In genomic region chr16:67560827-67561342, GRCh38 we compare ENCODE assay signal across 9 cellular contexts. TPM values are rescaled to one million over a fixed set of nuclear protein-coding genes. Genes with fewer than 3 reads are reported as not detected.
DNase-seq lines count a peak whose midpoint lies in the region; FAIRE-seq and TF ChIP-seq lines count a peak whose summit lies in the region.
"Had no signal": no experiment of that assay in that cellular context is flagged by ENCODE, and none has a peak within 500 bp of the region (broad histone marks: within the 10 kb centered on the region; RNA-seq: fewer than 3 reads in every experiment).

No MANE protein-coding gene starts in this region.

- no peak for TF ChIP-seq CTCF in AG10803 (conservative IDR thresholded peaks at IDR 0.05; ENCODE audit: low read length)
- TF ChIP-seq CTCF in HFFc6 (IDR thresholded peaks at IDR 0.05) = no peak
- no peak for TF ChIP-seq CTCF in ascending aorta (IDR thresholded peaks at IDR 0.05)

- no peaks in the 10 kb centered on the region for H3K36me3 ChIP-seq in ascending aorta
- no peaks in the 10 kb centered on the region for H3K36me3 ChIP-seq in muscle layer of duodenum (ENCODE audit: control insufficient read depth in 1 of 2, insufficient read depth in 2 of 2, low read length in 2 of 2)

- no peak for TF ChIP-seq POLR2A in GM12892 (IDR thresholded peaks at IDR 0.05; ENCODE audit: low read depth, low read length)

- H3K36me3 Mint-ChIP-seq in HFFc6 (ENCODE audit: low read depth) = 0 out of 2 replicates have a peak, but pooled peaks cover 4% of the 10 kb centered on the region

- peak overlapping the region; percentile 87 for H3K27ac Mint-ChIP-seq in HFFc6

- H3K4me3 ChIP-seq in AG10803 (ENCODE audit: low read length) = peak overlapping the region; percentile 75; the same call in 1 of the 2 replicates
- H3K4me3 ChIP-seq in ascending aorta = peak overlapping the region in 1 of 2 donors; percentile 99
- H3K4me3 ChIP-seq in muscle layer of duodenum (ENCODE audit: low read depth in 1 of 2, low read length in 2 of 2) = no peak overlapping the region

- H3K9me3 Mint-ChIP-seq in HFFc6 = no peaks in the 10 kb centered on the region

- no peak for FAIRE-seq in GM12892 (lab: Jason Lieb, UNC)

- H3K27me3 ChIP-seq in ascending aorta (no peaks in the 10 kb centered on the region), muscle layer of duodenum (ENCODE audit: low read depth, low read length) (no peaks in the 10 kb centered on the region)

- DNase-seq in AG10803 (ENCODE audit: low read depth) (no peak), HFFc6 (no peak), ascending aorta (ENCODE audit: low spot score in 2 of 2) (no peak), hippocampal formation (lab: John Stamatoyannopoulos, UW) (no peak), substantia nigra (lab: John Stamatoyannopoulos, UW) (no peak), GM12892 (ENCODE audit: insufficient read length) (no peak), DMS79 (lab: John Stamatoyannopoulos, UW) (no peak)
- DNase-seq: NCI-H526 had no signal

- intact Hi-C loops in ascending aorta (cut with DNase I) = loop anchor here (5.0 kb wide), 1 partner anchor 79 kb away; the partner anchor contains the start of genes AGRP and ATP6V0D1

- H3K4me3 Mint-ChIP-seq in HFFc6 = peak overlapping the region; percentile 90

- H3K27ac ChIP-seq in ascending aorta (peak overlapping the region; percentile 100), muscle layer of duodenum (ENCODE audit: low read length) (peak overlapping the region; percentile 87), substantia nigra (ENCODE audit: low read depth, low read length, poor library complexity, severe bottlenecking) (no peak overlapping the region)

- H3K4me1 ChIP-seq in ascending aorta (peaks cover 7 to 23% of the 10 kb centered on the region in 2 donors), muscle layer of duodenum (ENCODE audit: control insufficient read depth in 1 of 2, insufficient read depth in 2 of 2, low read length in 2 of 2) (peaks cover 13 to 18% of the 10 kb centered on the region in 2 donors)

- H3K9me3 ChIP-seq in ascending aorta = no peaks in the 10 kb centered on the region
- no peaks in the 10 kb centered on the region for H3K9me3 ChIP-seq in muscle layer of duodenum (ENCODE audit: control insufficient read depth in 1 of 2, low read length in 2 of 2)

- H3K27me3 Mint-ChIP-seq in HFFc6 (ENCODE audit: insufficient read depth) = no peaks in the 10 kb centered on the region

- H3K4me1 Mint-ChIP-seq in HFFc6 (ENCODE audit: low read depth) = peaks cover 31% of the 10 kb centered on the region

RNA-seq across cellular contexts. Expression of gene CTCF, which starts 1.4 kb away (rescaled TPM):
- 10 to 100 TPM; 22.6 to 31.1 (median 29.4) TPM for total RNA-seq in HFFc6 (2021; fragmentation: NEBNext Ultra II Directional; extraction: Animal tissue kit (Norgen Biotek cat#: 25700))
- 38.6 TPM for total RNA-seq in ascending aorta
- polyA plus RNA-seq in GM12892 (2012; ENCODE audit: missing spikeins) = 25.9 TPM

RNA-seq across cellular contexts. Expression of gene RIPOR1, which starts 32.3 kb away (rescaled TPM):
- 100 to 1,000 TPM in 1 of 6 experiments, 10 to 100 TPM in 5; 72.2 to 101 (median 82.9) TPM for total RNA-seq in HFFc6 (2021; fragmentation: NEBNext Ultra II Directional; extraction: Animal tissue kit (Norgen Biotek cat#: 25700))
- 182 TPM for total RNA-seq in ascending aorta
- polyA plus RNA-seq in GM12892 (2012; ENCODE audit: missing spikeins) = 9.3 TPM
